9 cellular contexts compared by ENCODE assay signal in genomic region chr3:25007974-25008658, GRCh38.
DNase-seq lines count a peak whose midpoint lies in the region; ATAC-seq and TF ChIP-seq lines count a peak whose summit lies in the region.
"Had no signal": no experiment of that assay in that cellular context is flagged by ENCODE, and none has a peak within 500 bp of the region (broad histone marks: within the 10 kb centered on the region; RNA-seq: fewer than 3 reads in every experiment).

No MANE protein-coding gene starts in this region.

- H3K9me3 ChIP-seq in thoracic aorta (no peaks in the 10 kb centered on the region), colonic mucosa (no peaks in the 10 kb centered on the region)
- H3K9me3 ChIP-seq: stomach had no signal

- H3K27ac ChIP-seq in thoracic aorta: peak overlapping the region in 1 of 2 donors; percentile 19
- no peak overlapping the region for H3K27ac ChIP-seq in colonic mucosa

- H3K9ac ChIP-seq in colonic mucosa (ENCODE audit: low read depth in 2 of 2, low read length in 2 of 2): no peak overlapping the region

- H3K36me3 ChIP-seq in thoracic aorta (no peaks in the 10 kb centered on the region), colonic mucosa (no peaks in the 10 kb centered on the region)
- H3K36me3 ChIP-seq: stomach had no signal

- ATAC-seq in GM19468 (IDR thresholded peaks at IDR 0.05; ENCODE audit: extremely low read depth, unreplicated experiment) (peak; percentile 95), HG03097 (IDR thresholded peaks at IDR 0.05; ENCODE audit: low FRiP score, unreplicated experiment) (peak; percentile 99), thoracic aorta (ENCODE audit: insufficient number of reproducible peaks, low FRiP score, low read depth) (peak; percentile 55)

- TF ChIP-seq CTCF in choroid plexus epithelial cell (conservative IDR thresholded peaks at IDR 0.05; ENCODE audit: low read depth, low read length) (no peak), thoracic aorta (IDR thresholded peaks at IDR 0.05) (no peak), colonic mucosa (IDR thresholded peaks at IDR 0.05) (no peak)

- peaks cover 4 to 14% of the 10 kb centered on the region in 2 donors for H3K4me1 ChIP-seq in thoracic aorta (ENCODE audit: control insufficient read depth in 1 of 2, low read depth in 2 of 2)
- H3K4me1 ChIP-seq in colonic mucosa: no peaks in the 10 kb centered on the region

- peak; percentile 86 for DNase-seq in choroid plexus epithelial cell (ENCODE audit: low read depth)
- no peak for DNase-seq in thoracic aorta (ENCODE audit: low spot score)
- no peak for DNase-seq in cerebellum (ENCODE audit: low spot score)
- DNase-seq in islet precursor cell: no peak
- DNase-seq in colonic mucosa: no peak
- DNase-seq: H9, stomach had no signal

- H3K4me3 ChIP-seq in choroid plexus epithelial cell (ENCODE audit: low read depth, low read length) (no peak overlapping the region), thoracic aorta (no peak overlapping the region), colonic mucosa (no peak overlapping the region)
- H3K4me3 ChIP-seq: stomach had no signal

- no peaks in the 10 kb centered on the region for H3K27me3 ChIP-seq in thoracic aorta (replicated peaks; ENCODE audit: insufficient read depth)
- no peaks in the 10 kb centered on the region for H3K27me3 ChIP-seq in colonic mucosa
- H3K27me3 ChIP-seq: stomach had no signal

- intact Hi-C loops in colonic mucosa (cut with DNase I): no loop called here
